Comparison of ENCODE assay signal across 9 cellular contexts in genomic region chr2:131034122-131035051, GRCh38.
A peak's percentile ranks its signal among the peaks of the same experiment; 100 is the strongest.
DNase-seq lines count a peak whose midpoint lies in the region.
"Had no signal": no experiment of that assay in that cellular context is flagged by ENCODE, and none has a peak within 500 bp of the region (broad histone marks: within the 10 kb centered on the region; RNA-seq: fewer than 3 reads in every experiment).

No MANE protein-coding gene starts in this region.

- H3K27me3 ChIP-seq in layer of hippocampus (ENCODE audit: control insufficient read depth, insufficient read depth, low read length), result no peaks in the 10 kb centered on the region
- H3K27me3 ChIP-seq: BLaER1 had no signal

- DNase-seq in NCI-H345 (lab: John Stamatoyannopoulos, UW) (peak; percentile 44), NCI-H345 treated with DMSO at 0.1 percent for 48 hours (lab: John Stamatoyannopoulos, UW; ENCODE audit: unreplicated experiment) (no peak), anterior cingulate cortex (lab: John Stamatoyannopoulos, UW) (peak in 47 of 58 donors; percentile 10 to 82 (median 48)), substantia nigra (lab: John Stamatoyannopoulos, UW) (peak in 31 of 49 donors; percentile 17 to 73 (median 43)), activated gamma-delta T cell (lab: John Stamatoyannopoulos, UW) (no peak), activated gamma-delta T cell treated with Interleukin-2 at 50 U/mL for 16 hours (no peak)
- DNase-seq in activated CD4-positive, alpha-beta T cell treated with anti-CD3 and anti-CD28 coated beads, Interleukin-2, amount 50 U/mL, for 48 hours, result no peak

- H3K27ac ChIP-seq in layer of hippocampus (ENCODE audit: low read depth, low read length), result peak overlapping the region; percentile 42
- peak overlapping the region; percentile 58 for H3K27ac ChIP-seq in substantia nigra (ENCODE audit: low read depth, low read length, poor library complexity, severe bottlenecking)
- H3K27ac ChIP-seq: BLaER1 had no signal

Comparison
In these comparisons a context has a peak if more than half of its experiments do, and no peak if none do; other contexts are left out.
1. DNase-seq: peak in NCI-H345 (single experiment), anterior cingulate cortex (47 of 58) and substantia nigra (31 of 49); none in NCI-H345 treated with DMSO at 0.1 percent for 48 hours (single experiment), activated gamma-delta T cell (single experiment), activated gamma-delta T cell treated with Interleukin-2 at 50 U/mL for 16 hours (single experiment) and activated CD4-positive, alpha-beta T cell treated with anti-CD3 and anti-CD28 coated beads, Interleukin-2, amount 50 U/mL, for 48 hours (0 of 2).